In the genomic region with DNA sequence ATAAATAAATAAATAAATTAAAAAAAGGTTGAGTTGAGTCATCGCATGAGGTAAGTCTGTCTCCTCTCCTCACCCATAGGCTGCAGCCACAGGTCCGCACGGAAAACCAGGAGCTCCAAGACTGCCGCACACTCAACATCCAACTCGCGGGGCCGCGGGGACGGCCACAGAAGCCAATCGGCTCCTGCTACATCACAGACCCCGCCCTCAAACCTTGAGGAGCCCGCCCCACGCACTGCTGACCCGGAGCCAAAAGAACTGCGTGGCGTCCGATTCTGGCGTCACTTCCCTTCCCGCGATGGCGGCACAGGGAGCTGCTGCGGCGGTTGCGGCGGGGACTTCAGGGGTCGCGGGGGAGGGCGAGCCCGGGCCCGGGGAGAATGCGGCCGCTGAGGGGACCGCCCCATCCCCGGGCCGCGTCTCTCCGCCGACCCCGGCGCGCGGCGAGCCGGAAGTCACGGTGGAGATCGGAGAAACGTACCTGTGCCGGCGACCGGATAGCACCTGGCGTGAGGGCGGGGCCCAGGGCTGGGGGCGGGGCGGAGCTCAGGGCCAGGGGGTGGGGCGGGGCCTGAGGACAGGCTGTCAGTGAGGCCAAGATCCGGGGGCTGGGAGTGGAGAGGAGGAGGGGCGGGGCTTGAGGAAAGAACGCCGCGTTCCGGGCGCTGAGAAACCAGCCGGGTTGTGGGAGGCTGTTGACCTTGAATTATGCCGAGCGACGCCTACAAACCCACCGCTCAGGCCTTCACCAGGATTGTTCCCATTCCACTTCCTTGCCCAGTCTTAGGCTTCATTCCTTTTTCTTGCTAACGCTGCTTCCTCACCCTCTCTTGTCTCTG, we compare ENCODE assay signal across 8 cellular contexts. TPM values are rescaled to one million over a fixed set of nuclear protein-coding genes. Genes with fewer than 3 reads are reported as not detected.
A peak's percentile ranks its signal among the peaks of the same experiment; 100 is the strongest.
DNase-seq lines count a peak whose midpoint lies in the region; ATAC-seq, FAIRE-seq and TF ChIP-seq lines count a peak whose summit lies in the region.

A gene (plus strand): TSS at position 281 of the 839 bp plus-strand sequence. CDS start 18 bp downstream, at position 299.

- peak; percentile 84 for ATAC-seq in GM18870 (IDR thresholded peaks at IDR 0.05; ENCODE audit: unreplicated experiment)
- ATAC-seq in HG03135 (IDR thresholded peaks at IDR 0.05; ENCODE audit: unreplicated experiment): peak; percentile 89

- H3K9me3 ChIP-seq in breast epithelium (no peaks in the 10 kb centered on the region), small intestine (ENCODE audit: control insufficient read depth, low read depth) (no peaks in the 10 kb centered on the region)

- no peaks in the 10 kb centered on the region for H3K27me3 ChIP-seq in ACC112 (ENCODE audit: insufficient read depth, low read length)
- no peaks in the 10 kb centered on the region for H3K27me3 ChIP-seq in breast epithelium
- H3K27me3 ChIP-seq in small intestine (ENCODE audit: control insufficient read depth in 2 of 2, insufficient read depth in 2 of 2, low read length in 2 of 2): no peaks in the 10 kb centered on the region

- TF ChIP-seq CTCF in VCaP (conservative IDR thresholded peaks at IDR 0.05): no peak
- TF ChIP-seq CTCF in breast epithelium (IDR thresholded peaks at IDR 0.05): no peak

- FAIRE-seq in small intestine (lab: Jason Lieb, UNC): no peak

- DNase-seq in NCI-H2196 treated with DMSO at 0.1 percent for 48 hours (lab: John Stamatoyannopoulos, UW; ENCODE audit: unreplicated experiment) (peak; percentile 98), breast epithelium (ENCODE audit: low spot score in 2 of 2) (peak; percentile 98 to 99), iPS-NIHi11 (ENCODE audit: low spot score) (peak; percentile 98), small intestine (peak; percentile 99)

- peak within 1 kb of the TSS; percentile 92 for H3K27ac ChIP-seq in ACC112 (ENCODE audit: low read depth, low read length)
- H3K27ac ChIP-seq in VCaP: peak within 1 kb of the TSS; percentile 81
- peak within 1 kb of the TSS; percentile 95 to 99 for H3K27ac ChIP-seq in breast epithelium
- H3K27ac ChIP-seq in small intestine (ENCODE audit: low read depth in 1 of 2, low read length in 1 of 2): peak within 1 kb of the TSS; percentile 96 to 99

- peaks cover 23% of the 10 kb centered on the region for H3K79me2 ChIP-seq in ACC112 (ENCODE audit: control insufficient read depth, insufficient read depth, low read length, unreplicated experiment)

- WGBS in small intestine, 3 donors: 0% methylated on average over 53 to 68 of the region's 68 CpGs

- peak; percentile 71 for TF ChIP-seq POLR2A in breast epithelium (IDR thresholded peaks at IDR 0.05)

- H3K4me1 ChIP-seq in ACC112 (ENCODE audit: control insufficient read depth, insufficient read depth, low read length, unreplicated experiment): peaks cover 8% of the 10 kb centered on the region
- peaks cover 0 to 5% of the 10 kb centered on the region in 2 donors for H3K4me1 ChIP-seq in breast epithelium
- H3K4me1 ChIP-seq in small intestine (ENCODE audit: control insufficient read depth in 2 of 2, insufficient read depth in 1 of 2, low read depth in 1 of 2, low read length in 1 of 2): peaks cover 0 to 2% of the 10 kb centered on the region in 2 donors

- H3K36me3 ChIP-seq in ACC112 (ENCODE audit: insufficient read depth, low read length): peaks cover 9% of the 10 kb centered on the region; the same call in 1 of the 2 replicates
- peaks cover 5% of the 10 kb centered on the region for H3K36me3 ChIP-seq in breast epithelium
- H3K36me3 ChIP-seq in small intestine (ENCODE audit: control insufficient read depth in 2 of 2, insufficient read depth in 2 of 2, low read length in 2 of 2): peaks cover 4 to 6% of the 10 kb centered on the region in 2 donors

- H3K4me3 ChIP-seq in ACC112 (ENCODE audit: low read depth, low read length) (peak within 1 kb of the TSS; percentile 75), breast epithelium (peak within 1 kb of the TSS; percentile 67 to 88 (median 78)), small intestine (ENCODE audit: low read depth in 1 of 2, low read length in 2 of 2) (peak within 1 kb of the TSS; percentile 70 to 84)

- no peak within 1 kb of the TSS for H2AFZ ChIP-seq in ACC112 (ENCODE audit: low read length, unreplicated experiment)

- intact Hi-C loops in breast epithelium (cut with DNase I; ENCODE audit: low total_unique reads): no loop called here

RNA-seq across cellular contexts. Expression of the gene that starts here (rescaled TPM):
- 10 to 100 TPM; 53.6 to 85.0 (median 67.8) TPM for total RNA-seq in breast epithelium
- polyA plus RNA-seq in small intestine: 10 to 100 TPM; 43.7 to 44.3 (median 43.8) TPM

Comparison
In these comparisons a context has a peak if more than half of its experiments do, and no peak if none do; other contexts are left out.
1. Peak in every context shown above with its lines: DNase-seq, ATAC-seq, H3K4me3 ChIP-seq and H3K27ac ChIP-seq.